Comparison of ENCODE assay signal across 8 cellular contexts in genomic region chr10:104268691-104269645, GRCh38. TPM values are rescaled to one million over a fixed set of nuclear protein-coding genes. Genes with fewer than 3 reads are reported as not detected.
DNase-seq lines count a peak whose midpoint lies in the region; FAIRE-seq and TF ChIP-seq lines count a peak whose summit lies in the region.

Gene GSTO2 (plus strand): TSS chr10:104269184. CDS start chr10:104274916, 5,732 bp downstream.

- H3K27ac ChIP-seq in MM.1S (ENCODE audit: low read length) (peak within 1 kb of the TSS; percentile 74), neuronal stem cell (replicated peaks; ENCODE audit: low read length) (peak within 1 kb of the TSS; percentile 32)

- peak within 1 kb of the TSS; percentile 61 for H3K23ac ChIP-seq in neuronal stem cell (ENCODE audit: low read depth, low read length, poor library complexity)

- no peak within 1 kb of the TSS for H2BK15ac ChIP-seq in neuronal stem cell (ENCODE audit: low read length)

- peak; percentile 99 for FAIRE-seq in H54 (lab: Jason Lieb, UNC)

- no peak within 1 kb of the TSS for H4K91ac ChIP-seq in neuronal stem cell (ENCODE audit: low read depth, low read length, poor library complexity)

- H3K9me3 ChIP-seq in MM.1S (replicated peaks; ENCODE audit: insufficient read depth, low read length) (no peaks in the 10 kb centered on the region), neuronal stem cell (replicated peaks in 1 of 2; ENCODE audit: control insufficient read depth in 2 of 2, insufficient read depth in 1 of 2, low read depth in 1 of 2, low read length in 2 of 2) (no peaks in the 10 kb centered on the region)

- H3K4me3 ChIP-seq in MM.1S (ENCODE audit: low read length) (peak within 1 kb of the TSS; percentile 91), neuronal stem cell (ENCODE audit: low read length in 2 of 2) (peak within 1 kb of the TSS; percentile 90 to 98)

- TF ChIP-seq CTCF in MM.1S (IDR thresholded peaks at IDR 0.05; ENCODE audit: low read length) = no peak

- H3K4me1 ChIP-seq in MM.1S (ENCODE audit: low read length) (0 out of 2 replicates have a peak, but pooled peaks cover 9% of the 10 kb centered on the region), neuronal stem cell (ENCODE audit: control insufficient read depth in 2 of 2, insufficient read depth in 1 of 2, low read depth in 1 of 2, low read length in 2 of 2) (peaks cover 4 to 7% of the 10 kb centered on the region in 2 donors)

- H3K79me2 ChIP-seq in MM.1S (ENCODE audit: low read length) = peaks cover 48% of the 10 kb centered on the region

- H3K4me2 ChIP-seq in MM.1S (ENCODE audit: low read depth, low read length) (peak within 1 kb of the TSS; percentile 84), neuronal stem cell (ENCODE audit: insufficient read depth, low read length, poor library complexity, severe bottlenecking) (peak within 1 kb of the TSS; percentile 92)

- H3K4ac ChIP-seq in neuronal stem cell (ENCODE audit: low read length) = no peak within 1 kb of the TSS

- peak within 1 kb of the TSS; percentile 92 for H3K18ac ChIP-seq in neuronal stem cell (ENCODE audit: low read length)

- H3K27me3 ChIP-seq in MM.1S (replicated peaks; ENCODE audit: insufficient read depth, low read length) (no peaks in the 10 kb centered on the region), neuronal stem cell (ENCODE audit: control insufficient read depth in 3 of 3, insufficient read depth in 3 of 3, low read depth in 1 of 3, low read length in 3 of 3) (no peaks in the 10 kb centered on the region)

- DNase-seq in ELF-1 (ENCODE audit: low read depth, low spot score) = peak; percentile 100
- DNase-seq in H54 (ENCODE audit: insufficient read length, low spot score) = peak; percentile 99
- DNase-seq in MM.1S = peak; percentile 99
- peak; percentile 94 for DNase-seq in SHP77 treated with DMSO at 0.1 percent for 48 hours (lab: John Stamatoyannopoulos, UW)
- DNase-seq in activated naive CD4-positive, alpha-beta T cell treated with Interleukin-2 at 50 U/mL for 16 hours = peak; percentile 98
- DNase-seq in foreskin melanocyte = peak; percentile 92
- DNase-seq in neuronal stem cell (ENCODE audit: low spot score) = peak; percentile 94
- DNase-seq in stromal cell of bone marrow (ENCODE audit: low read depth) = peak; percentile 94

- peak; percentile 80 for TF ChIP-seq POLR2A in H54 (IDR thresholded peaks at IDR 0.05; ENCODE audit: low read depth, low read length)

- H2BK12ac ChIP-seq in neuronal stem cell (ENCODE audit: low read length) = no peak within 1 kb of the TSS

- no peak within 1 kb of the TSS for H2AK5ac ChIP-seq in neuronal stem cell (ENCODE audit: low read depth, low read length)

- peak within 1 kb of the TSS; percentile 89 for H3K9ac ChIP-seq in MM.1S (ENCODE audit: low read length)
- peak within 1 kb of the TSS; percentile 76 for H3K9ac ChIP-seq in neuronal stem cell (ENCODE audit: low read depth, low read length, poor library complexity)

- no peak within 1 kb of the TSS for H2BK120ac ChIP-seq in neuronal stem cell (ENCODE audit: low read depth, low read length)

- no peak within 1 kb of the TSS for H3K14ac ChIP-seq in neuronal stem cell (ENCODE audit: low read length)

- no peaks in the 10 kb centered on the region for H4K20me1 ChIP-seq in MM.1S (ENCODE audit: insufficient read depth, low read length)

- no peak within 1 kb of the TSS for H4K8ac ChIP-seq in neuronal stem cell (ENCODE audit: low read depth, low read length)

- H3K79me1 ChIP-seq in neuronal stem cell (ENCODE audit: low read depth, low read length) = peaks cover 2% of the 10 kb centered on the region

- no peaks in the 10 kb centered on the region for H3K9me2 ChIP-seq in MM.1S (replicated peaks; ENCODE audit: insufficient read depth, low read length)

- peaks cover 14% of the 10 kb centered on the region for H3F3A ChIP-seq in MM.1S (ENCODE audit: insufficient read depth, low read length)

- 0 out of 2 replicates have a peak, but pooled peaks cover 4% of the 10 kb centered on the region for H3K36me3 ChIP-seq in MM.1S (replicated peaks; ENCODE audit: insufficient read depth, low read length)
- peaks cover 0 to 45% of the 10 kb centered on the region in 2 donors for H3K36me3 ChIP-seq in neuronal stem cell (replicated peaks in 1 of 2; ENCODE audit: control insufficient read depth in 2 of 2, insufficient read depth in 2 of 2, low read length in 2 of 2)

- H2BK5ac ChIP-seq in neuronal stem cell (ENCODE audit: low read length) = no peak within 1 kb of the TSS

- WGBS in neuronal stem cell (ENCODE audit: extremely low coverage in 2 of 2, insufficient read length in 2 of 2, insufficient replicate concordance in 1 of 2), 2 donors = no CpG with 5 or more reads among the region's 60 CpGs

- H2AFZ ChIP-seq in MM.1S (ENCODE audit: low read length) (peak within 1 kb of the TSS; percentile 87), neuronal stem cell (ENCODE audit: low read length) (peak within 1 kb of the TSS; percentile 95)

RNA-seq across cellular contexts. Expression of gene GSTO2, which starts in this region (rescaled TPM):
- 6.1 TPM for polyA plus RNA-seq in neuronal stem cell (2013, experiment 1 of 2)
- polyA plus RNA-seq in neuronal stem cell (2013, experiment 2 of 2) = 5.6 TPM

Comparison
In these comparisons a context has a peak if more than half of its experiments do, and no peak if none do; other contexts are left out.
1. Peak in every context shown above with its lines: DNase-seq, H3K4me3 ChIP-seq and H3K27ac ChIP-seq.